14 cellular contexts compared by ENCODE assay signal in the genomic region with DNA sequence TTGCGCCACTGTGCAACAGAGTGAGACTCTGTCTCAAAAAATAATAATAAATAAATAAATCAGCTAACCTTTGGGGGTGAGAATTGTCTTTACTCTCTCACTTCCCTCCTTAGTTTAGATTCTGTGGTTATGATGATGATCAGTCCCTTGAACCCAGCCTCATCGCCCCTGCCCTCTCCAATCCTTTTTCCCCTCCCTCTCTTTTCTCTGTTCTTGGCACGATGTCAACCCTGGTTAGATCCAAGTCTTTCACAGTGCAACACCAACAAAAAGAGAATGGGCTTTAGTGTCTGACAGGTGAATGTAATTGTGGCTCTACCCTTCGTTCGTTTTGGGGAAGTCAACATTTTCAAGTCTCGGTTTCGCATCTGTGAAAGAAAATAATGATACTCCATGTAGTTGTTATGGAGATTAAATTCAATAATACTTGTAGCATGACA. TPM values are rescaled to one million over a fixed set of nuclear protein-coding genes. Genes with fewer than 3 reads are reported as not detected.
DNase-seq lines count a peak whose midpoint lies in the region; ATAC-seq and TF ChIP-seq lines count a peak whose summit lies in the region.
"Had no signal": no experiment of that assay in that cellular context is flagged by ENCODE, and none has a peak within 500 bp of the region (broad histone marks: within the 10 kb centered on the region; RNA-seq: fewer than 3 reads in every experiment).

No MANE protein-coding gene starts in this region.

- H3K36me3 ChIP-seq in OCI-LY7 (ENCODE audit: insufficient read depth, low read length): no peaks in the 10 kb centered on the region
- H3K36me3 ChIP-seq: prostate gland had no signal

- CTCF ChIA-PET in OCI-LY7 (lab: Charles Lee; ENCODE audit: unreplicated experiment): no interaction called here

- BruUV-seq in OCI-LY7 (replicated peaks; lab: Mats Ljungman, UMichigan): no TSS peak

- POLR2A ChIA-PET in OCI-LY7 (lab: Charles Lee): interaction anchor here (0.7 to 1.2 kb wide), 2 partner anchors 14 to 160 kb away, joined by 4 read pairs; no protein-coding TSS in a partner anchor

- H3K4me3 ChIP-seq in OCI-LY7 (ENCODE audit: low read depth, low read length, poor library complexity, severe bottlenecking): no peak overlapping the region
- H3K4me3 ChIP-seq: prostate gland had no signal

- H4K20me1 ChIP-seq in OCI-LY7 (ENCODE audit: insufficient read depth, low read length): no peaks in the 10 kb centered on the region

- H3K9me3 ChIP-seq in OCI-LY7 (ENCODE audit: low read length): 0 out of 2 replicates have a peak, but pooled peaks cover 8% of the 10 kb centered on the region
- H3K9me3 ChIP-seq: prostate gland had no signal

- ATAC-seq in GM18498 (IDR thresholded peaks at IDR 0.05; ENCODE audit: unreplicated experiment) (peak; percentile 88), GM19468 (IDR thresholded peaks at IDR 0.05; ENCODE audit: extremely low read depth, unreplicated experiment) (peak; percentile 50), HG03135 (IDR thresholded peaks at IDR 0.05; ENCODE audit: unreplicated experiment) (peak; percentile 85)

- TF ChIP-seq CTCF in OCI-LY7 (conservative IDR thresholded peaks at IDR 0.05; ENCODE audit: low read length): no peak

- peak; percentile 29 for DNase-seq in OCI-LY7 (ENCODE audit: low spot score)
- no peak for DNase-seq in substantia nigra (lab: John Stamatoyannopoulos, UW)
- no peak for DNase-seq in LoVo (ENCODE audit: low spot score)
- no peak for DNase-seq in activated T-cell treated with anti-CD3 and anti-CD28 coated beads, Interleukin-2, amount 50 U/mL, for 1 hour
- DNase-seq in stimulated activated CD4-positive, alpha-beta T cell treated with anti-CD3 and anti-CD28 coated beads, Interleukin-15, amount 100 ng/mL, for 24 hours: no peak
- DNase-seq: activated CD8-positive, alpha-beta memory T cell treated with anti-CD3 and anti-CD28 coated beads, Interleukin-2, amount 50 U/mL, for 48 hours; DMS79; MV-4-11; stimulated activated CD4-positive, alpha-beta T cell treated with anti-CD3 and anti-CD28 coated beads, Interleukin-2, amount 100 ng/mL, for 24 hours; stimulated activated naive CD4-positive, alpha-beta T cell had no signal

- H3K9me2 ChIP-seq in OCI-LY7 (ENCODE audit: insufficient read depth, low read length): no peaks in the 10 kb centered on the region

- H3K4me2 ChIP-seq in OCI-LY7 (ENCODE audit: low read length): peak overlapping the region; percentile 40

- no peak overlapping the region for H3K27ac ChIP-seq in OCI-LY7 (ENCODE audit: low read depth, low read length, poor library complexity, severe bottlenecking)
- no peak overlapping the region for H3K27ac ChIP-seq in substantia nigra (ENCODE audit: low read depth, low read length, poor library complexity, severe bottlenecking)
- H3K27ac ChIP-seq: prostate gland had no signal

- intact Hi-C loops in OCI-LY7 (cut with micrococcal nuclease; ENCODE audit: unreplicated experiment): no loop called here

- no peaks in the 10 kb centered on the region for H3K79me2 ChIP-seq in OCI-LY7 (ENCODE audit: insufficient read depth, low read depth, low read length)

- peaks cover 6% of the 10 kb centered on the region for H3K4me1 ChIP-seq in OCI-LY7 (ENCODE audit: insufficient read depth, low read length, poor library complexity, severe bottlenecking)
- H3K4me1 ChIP-seq: prostate gland had no signal

- H2AFZ ChIP-seq in OCI-LY7 (ENCODE audit: low read length): 0 out of 2 replicates have a peak overlapping the region, but pooled peaks have one; percentile 34

RNA-seq across cellular contexts. Expression of a gene that starts 59.0 kb away (rescaled TPM):
- not detected in 2 replicates for total RNA-seq in OCI-LY7 (2014; rRNA removed; shearing (Covaris generic))
- total RNA-seq in OCI-LY7 (2022): not detected in 2 replicates
